In genomic region chr19:1605236-1606137, GRCh38 we compare ENCODE assay signal across 8 cellular contexts. TPM values are rescaled to one million over a fixed set of nuclear protein-coding genes. Genes with fewer than 3 reads are reported as not detected.
DNase-seq lines count a peak whose midpoint lies in the region; ATAC-seq lines count a peak whose summit lies in the region.

TSS of gene UQCR11 (minus strand) at chr19:1605462. CDS start at chr19:1605409, 53 bp downstream.

- peak within 1 kb of the TSS; percentile 99 for H3K4me3 Mint-ChIP-seq in activated CD4-positive, alpha-beta T cell treated with anti-CD3 and anti-CD28 coated beads, Interleukin-2, amount 10 ng/mL, durations not matched to agents 7 days and 5 days

- POLR2A ChIA-PET in activated CD4-positive, alpha-beta T cell treated with anti-CD3 and anti-CD28 coated beads, Interleukin-2, amount 10 ng/mL, durations not matched to agents 7 days and 5 days (lab: Charles Lee): interaction anchor here (0.5 to 1.0 kb wide), 2 partner anchors 13 to 742 kb away, joined by 3 to 7 read pairs; partner anchors contain the start of gene MBD3

- no peaks in the 10 kb centered on the region for H3K9me3 Mint-ChIP-seq in activated CD4-positive, alpha-beta T cell treated with anti-CD3 and anti-CD28 coated beads, Interleukin-2, amount 10 ng/mL, durations not matched to agents 7 days and 5 days

- H3K27me3 Mint-ChIP-seq in activated CD4-positive, alpha-beta T cell treated with anti-CD3 and anti-CD28 coated beads, Interleukin-2, amount 10 ng/mL, durations not matched to agents 7 days and 5 days: no peaks in the 10 kb centered on the region

- H3K36me3 Mint-ChIP-seq in activated CD4-positive, alpha-beta T cell treated with anti-CD3 and anti-CD28 coated beads, Interleukin-2, amount 10 ng/mL, durations not matched to agents 7 days and 5 days (ENCODE audit: low read depth): peaks cover 9% of the 10 kb centered on the region

- peaks cover 56% of the 10 kb centered on the region for H3K4me1 Mint-ChIP-seq in activated CD4-positive, alpha-beta T cell treated with anti-CD3 and anti-CD28 coated beads, Interleukin-2, amount 10 ng/mL, durations not matched to agents 7 days and 5 days

- CTCF ChIA-PET in activated CD4-positive, alpha-beta T cell treated with anti-CD3 and anti-CD28 coated beads, Interleukin-2, amount 10 ng/mL, durations not matched to agents 7 days and 5 days (lab: Charles Lee): interaction anchor here (1.0 to 3.2 kb wide), 5 partner anchors 12 to 45 kb away, joined by 3 to 13 read pairs (median 3); partner anchors contain the start of gene MBD3

- DNase-seq in C1 segment of cervical spinal cord (lab: John Stamatoyannopoulos, UW): peak; percentile 66 to 98 (median 94)
- peak; percentile 98 for DNase-seq in NCI-H69 (lab: John Stamatoyannopoulos, UW)
- peak; percentile 94 for DNase-seq in activated CD4-positive, alpha-beta T cell treated with anti-CD3 and anti-CD28 coated beads, Interleukin-2, amount 10 ng/mL, durations not matched to agents 7 days and 5 days
- DNase-seq in cortex of kidney (lab: John Stamatoyannopoulos, UW): peak; percentile 67
- peak; percentile 98 for DNase-seq in left kidney (ENCODE audit: low read depth, low spot score)
- peak; percentile 93 to 96 for DNase-seq in stimulated activated CD4-positive, alpha-beta T cell treated with anti-CD3 and anti-CD28 coated beads, Interleukin-2, amount 100 ng/mL, for 24 hours

- peak; percentile 71 for ATAC-seq in GM19328 (IDR thresholded peaks at IDR 0.05; ENCODE audit: unreplicated experiment)
- peak; percentile 88 for ATAC-seq in HG03521 (IDR thresholded peaks at IDR 0.05; ENCODE audit: unreplicated experiment)

- H3K27ac Mint-ChIP-seq in activated CD4-positive, alpha-beta T cell treated with anti-CD3 and anti-CD28 coated beads, Interleukin-2, amount 10 ng/mL, durations not matched to agents 7 days and 5 days: peak within 1 kb of the TSS; percentile 99

RNA-seq across cellular contexts. Expression of gene UQCR11, which starts in this region (rescaled TPM):
- total RNA-seq in activated CD4-positive, alpha-beta T cell treated with anti-CD3 and anti-CD28 coated beads, Interleukin-2, amount 10 ng/mL, durations not matched to agents 7 days and 5 days: 100 to 1,000 TPM; 144 to 184 TPM

Comparison
In these comparisons a context has a peak if more than half of its experiments do, and no peak if none do; other contexts are left out.
1. Peak in every context shown above with its lines: DNase-seq and ATAC-seq.